ENCODE assay signal across 1 cellular context in the genomic region with DNA sequence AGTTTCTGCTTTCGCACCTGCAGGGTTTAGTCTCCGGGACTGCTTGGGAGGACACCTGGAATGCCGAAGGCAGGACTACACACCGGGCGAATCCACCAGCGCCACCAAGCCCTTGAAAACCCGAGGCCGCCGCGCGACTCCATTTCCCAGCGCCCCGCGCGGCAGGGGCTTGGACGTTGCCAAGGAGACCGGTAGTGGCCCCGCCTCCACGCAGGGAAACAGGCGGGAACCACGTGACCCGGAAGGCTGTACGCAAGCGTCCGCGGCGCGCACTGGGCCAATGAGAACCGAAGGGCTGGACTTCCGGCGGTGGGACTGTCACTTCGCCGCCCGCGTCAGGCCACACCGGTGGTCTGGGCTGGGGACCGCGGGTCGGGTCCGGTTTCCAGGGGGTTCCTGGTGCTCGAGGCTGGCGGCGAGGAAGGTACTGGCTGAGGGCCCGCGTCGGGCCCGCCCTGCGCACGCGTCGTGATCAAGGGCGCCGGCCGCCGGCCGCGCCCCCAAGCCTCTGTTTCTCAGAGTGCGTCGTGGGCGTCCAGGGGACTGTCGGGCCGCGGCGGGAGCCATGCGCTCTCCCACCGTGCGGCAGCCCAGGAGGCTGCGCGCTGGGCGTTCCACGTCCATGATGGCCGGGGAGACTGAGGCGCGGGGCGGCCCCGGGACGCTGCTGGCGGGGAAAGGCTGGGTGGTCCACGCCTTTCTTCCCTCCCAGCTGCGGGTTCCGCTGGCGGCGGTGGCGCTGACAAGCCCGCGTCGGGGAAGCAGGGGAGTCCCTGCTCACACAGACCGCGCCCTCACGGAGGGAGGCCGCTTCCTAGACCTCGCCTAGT.
TF ChIP-seq lines count a peak whose summit lies in the region.

Gene ZNF324, plus strand, starts transcription at position 321 of the 830 bp plus-strand sequence. CDS start 2,106 bp downstream, outside the sequence.

TF ChIP-seq in GM12878, 131 proteins besides CTCF, POLR2A, EP300 and RAD21 (continued from another document and continues in another):
- no peak for TF ChIP-seq CBX5 (IDR thresholded peaks at IDR 0.05; ENCODE audit: low read depth)
- TF ChIP-seq, protein P1, sequence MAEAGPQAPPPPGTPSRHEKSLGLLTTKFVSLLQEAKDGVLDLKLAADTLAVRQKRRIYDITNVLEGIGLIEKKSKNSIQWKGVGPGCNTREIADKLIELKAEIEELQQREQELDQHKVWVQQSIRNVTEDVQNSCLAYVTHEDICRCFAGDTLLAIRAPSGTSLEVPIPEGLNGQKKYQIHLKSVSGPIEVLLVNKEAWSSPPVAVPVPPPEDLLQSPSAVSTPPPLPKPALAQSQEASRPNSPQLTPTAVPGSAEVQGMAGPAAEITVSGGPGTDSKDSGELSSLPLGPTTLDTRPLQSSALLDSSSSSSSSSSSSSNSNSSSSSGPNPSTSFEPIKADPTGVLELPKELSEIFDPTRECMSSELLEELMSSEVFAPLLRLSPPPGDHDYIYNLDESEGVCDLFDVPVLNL (IDR thresholded peaks at IDR 0.05; ENCODE audit: low read depth, low read length) = no peak
- TF ChIP-seq TBL1XR1 (IDR thresholded peaks at IDR 0.05; ENCODE audit: low read depth, low read length) = 0 out of 2 replicates have a peak, but pooled peaks have one; percentile 57
- TF ChIP-seq NFYA (IDR thresholded peaks at IDR 0.05; ENCODE audit: borderline replicate concordance, low read depth, low read length) = no peak
- TF ChIP-seq ZNF687 (IDR thresholded peaks at IDR 0.05) = no peak
- TF ChIP-seq IRF4 (IDR thresholded peaks at IDR 0.05; ENCODE audit: low read depth, low read length) = no peak
- no peak for TF ChIP-seq HDAC2 (IDR thresholded peaks at IDR 0.05)
- no peak for TF ChIP-seq ESRRA (IDR thresholded peaks at IDR 0.05; ENCODE audit: low read length)
- peak; percentile 44; the same call in 1 of the 2 replicates for TF ChIP-seq PML (IDR thresholded peaks at IDR 0.05; ENCODE audit: low read length)
- TF ChIP-seq TCF3 (IDR thresholded peaks at IDR 0.05; ENCODE audit: borderline replicate concordance, insufficient read depth, low read depth, low read length) = 0 out of 2 replicates have a peak, but pooled peaks have one; percentile 7
- TF ChIP-seq BMI1 (IDR thresholded peaks at IDR 0.05; ENCODE audit: borderline replicate concordance) = peak; percentile 96
- TF ChIP-seq REST (IDR thresholded peaks at IDR 0.05; ENCODE audit: low read depth, low read length) = no peak
- 0 out of 2 replicates have a peak, but pooled peaks have one; percentile 32 for TF ChIP-seq RFX5 (IDR thresholded peaks at IDR 0.05; ENCODE audit: low read depth, low read length)
- no peak for TF ChIP-seq BCL11A (IDR thresholded peaks at IDR 0.05; ENCODE audit: low read depth, low read length)
- TF ChIP-seq SMC3 (IDR thresholded peaks at IDR 0.05; ENCODE audit: borderline replicate concordance, low read length) = no peak
- peak; percentile 75; the same call in 1 of the 2 replicates for TF ChIP-seq TARDBP (IDR thresholded peaks at IDR 0.05; ENCODE audit: borderline replicate concordance)
- TF ChIP-seq HDAC6 (IDR thresholded peaks at IDR 0.05; ENCODE audit: unreplicated experiment) = no peak
- no peak for TF ChIP-seq RBBP5 (conservative IDR thresholded peaks at IDR 0.05)
- TF ChIP-seq DPF2 (IDR thresholded peaks at IDR 0.05) = peak; percentile 72; the same call in 1 of the 2 replicates
- no peak; the same call in 1 of the 2 replicates for TF ChIP-seq ZNF384 (IDR thresholded peaks at IDR 0.05; ENCODE audit: borderline replicate concordance, low read depth, low read length)
- no peak for TF ChIP-seq SREBF2 (IDR thresholded peaks at IDR 0.05; ENCODE audit: low read length)
- TF ChIP-seq EZH2 (IDR thresholded peaks at IDR 0.05; ENCODE audit: borderline replicate concordance, control insufficient read depth, low read depth, low read length) = no peak
- TF ChIP-seq IRF5 (IDR thresholded peaks at IDR 0.05; ENCODE audit: borderline replicate concordance) = no peak
- TF ChIP-seq ZBTB33 (IDR thresholded peaks at IDR 0.05) = no peak
- TF ChIP-seq RELB (IDR thresholded peaks at IDR 0.05; ENCODE audit: low read depth) = no peak
- TF ChIP-seq JUNB (IDR thresholded peaks at IDR 0.05) = no peak
- no peak for TF ChIP-seq EED (IDR thresholded peaks at IDR 0.05; ENCODE audit: low read depth)
- TF ChIP-seq KAT2A (conservative IDR thresholded peaks at IDR 0.05; ENCODE audit: control insufficient read depth, low read depth, low read length) = no peak
- peak; percentile 78; the same call in 1 of the 2 replicates for TF ChIP-seq POLR2AphosphoS2 (IDR thresholded peaks at IDR 0.05; ENCODE audit: low read depth, low read length)
- TF ChIP-seq, protein P2, sequence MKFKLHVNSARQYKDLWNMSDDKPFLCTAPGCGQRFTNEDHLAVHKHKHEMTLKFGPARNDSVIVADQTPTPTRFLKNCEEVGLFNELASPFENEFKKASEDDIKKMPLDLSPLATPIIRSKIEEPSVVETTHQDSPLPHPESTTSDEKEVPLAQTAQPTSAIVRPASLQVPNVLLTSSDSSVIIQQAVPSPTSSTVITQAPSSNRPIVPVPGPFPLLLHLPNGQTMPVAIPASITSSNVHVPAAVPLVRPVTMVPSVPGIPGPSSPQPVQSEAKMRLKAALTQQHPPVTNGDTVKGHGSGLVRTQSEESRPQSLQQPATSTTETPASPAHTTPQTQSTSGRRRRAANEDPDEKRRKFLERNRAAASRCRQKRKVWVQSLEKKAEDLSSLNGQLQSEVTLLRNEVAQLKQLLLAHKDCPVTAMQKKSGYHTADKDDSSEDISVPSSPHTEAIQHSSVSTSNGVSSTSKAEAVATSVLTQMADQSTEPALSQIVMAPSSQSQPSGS (IDR thresholded peaks at IDR 0.05; ENCODE audit: low read length) = no peak
- TF ChIP-seq MXI1 (IDR thresholded peaks at IDR 0.05; ENCODE audit: low read depth, low read length) = peak; percentile 90
- TF ChIP-seq, protein P3, sequence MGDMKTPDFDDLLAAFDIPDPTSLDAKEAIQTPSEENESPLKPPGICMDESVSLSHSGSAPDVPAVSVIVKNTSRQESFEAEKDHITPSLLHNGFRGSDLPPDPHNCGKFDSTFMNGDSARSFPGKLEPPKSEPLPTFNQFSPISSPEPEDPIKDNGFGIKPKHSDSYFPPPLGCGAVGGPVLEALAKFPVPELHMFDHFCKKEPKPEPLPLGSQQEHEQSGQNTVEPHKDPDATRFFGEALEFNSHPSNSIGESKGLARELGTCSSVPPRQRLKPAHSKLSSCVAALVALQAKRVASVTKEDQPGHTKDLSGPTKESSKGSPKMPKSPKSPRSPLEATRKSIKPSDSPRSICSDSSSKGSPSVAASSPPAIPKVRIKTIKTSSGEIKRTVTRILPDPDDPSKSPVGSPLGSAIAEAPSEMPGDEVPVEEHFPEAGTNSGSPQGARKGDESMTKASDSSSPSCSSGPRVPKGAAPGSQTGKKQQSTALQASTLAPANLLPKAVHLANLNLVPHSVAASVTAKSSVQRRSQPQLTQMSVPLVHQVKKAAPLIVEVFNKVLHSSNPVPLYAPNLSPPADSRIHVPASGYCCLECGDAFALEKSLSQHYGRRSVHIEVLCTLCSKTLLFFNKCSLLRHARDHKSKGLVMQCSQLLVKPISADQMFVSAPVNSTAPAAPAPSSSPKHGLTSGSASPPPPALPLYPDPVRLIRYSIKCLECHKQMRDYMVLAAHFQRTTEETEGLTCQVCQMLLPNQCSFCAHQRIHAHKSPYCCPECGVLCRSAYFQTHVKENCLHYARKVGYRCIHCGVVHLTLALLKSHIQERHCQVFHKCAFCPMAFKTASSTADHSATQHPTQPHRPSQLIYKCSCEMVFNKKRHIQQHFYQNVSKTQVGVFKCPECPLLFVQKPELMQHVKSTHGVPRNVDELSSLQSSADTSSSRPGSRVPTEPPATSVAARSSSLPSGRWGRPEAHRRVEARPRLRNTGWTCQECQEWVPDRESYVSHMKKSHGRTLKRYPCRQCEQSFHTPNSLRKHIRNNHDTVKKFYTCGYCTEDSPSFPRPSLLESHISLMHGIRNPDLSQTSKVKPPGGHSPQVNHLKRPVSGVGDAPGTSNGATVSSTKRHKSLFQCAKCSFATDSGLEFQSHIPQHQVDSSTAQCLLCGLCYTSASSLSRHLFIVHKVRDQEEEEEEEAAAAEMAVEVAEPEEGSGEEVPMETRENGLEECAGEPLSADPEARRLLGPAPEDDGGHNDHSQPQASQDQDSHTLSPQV (IDR thresholded peaks at IDR 0.05) = no peak
- TF ChIP-seq POLR2AphosphoS5 (IDR thresholded peaks at IDR 0.05; ENCODE audit: low read length) = peak; percentile 82; the same call in 1 of the 2 replicates
